Comparison of ENCODE assay signal across 1 cellular context in the genomic region with DNA sequence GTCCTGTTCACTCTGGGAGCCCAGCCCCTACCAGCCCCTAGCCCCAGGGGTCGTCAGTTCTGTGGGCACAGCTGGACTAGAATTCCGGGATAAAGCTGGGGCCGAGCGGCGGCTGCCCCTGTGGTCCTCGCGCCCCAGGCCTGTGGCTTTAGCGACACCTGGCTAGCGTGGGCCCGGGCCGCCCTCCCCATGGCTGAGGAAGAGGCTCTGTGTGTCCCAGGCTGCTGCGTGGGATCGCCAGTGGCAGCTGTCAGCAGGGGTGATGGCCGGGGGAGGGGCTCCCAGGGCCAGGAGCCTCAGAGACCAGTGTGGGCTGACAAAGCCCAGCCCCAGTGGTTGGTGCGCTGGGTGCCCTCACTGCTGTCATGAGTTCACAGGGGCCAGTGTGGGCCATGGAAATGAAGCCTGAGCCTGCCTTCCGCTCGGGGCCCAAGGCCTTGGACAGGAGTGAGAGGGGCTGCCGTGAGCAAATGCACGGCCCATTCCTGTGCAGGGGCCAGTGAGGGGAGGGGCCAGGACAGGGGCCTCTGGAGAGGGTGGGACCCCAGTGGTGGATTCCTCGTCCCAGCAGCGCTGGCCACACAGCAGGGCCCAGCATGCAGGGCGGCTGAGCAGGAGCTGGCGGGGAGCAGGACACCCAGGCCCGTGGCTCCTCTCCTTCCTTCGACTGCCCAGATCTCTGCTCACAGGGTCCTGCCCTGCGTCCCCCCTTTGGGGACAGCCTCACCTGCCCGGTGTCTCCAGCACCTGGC.
A peak's percentile ranks its signal among the peaks of the same experiment; 100 is the strongest.
TF ChIP-seq lines count a peak whose summit lies in the region.

No MANE protein-coding gene starts in this region.

TF ChIP-seq in HEK293, 187 proteins besides CTCF, POLR2A, EP300 and RAD21 (continued from another document):
- TF ChIP-seq, protein P1, sequence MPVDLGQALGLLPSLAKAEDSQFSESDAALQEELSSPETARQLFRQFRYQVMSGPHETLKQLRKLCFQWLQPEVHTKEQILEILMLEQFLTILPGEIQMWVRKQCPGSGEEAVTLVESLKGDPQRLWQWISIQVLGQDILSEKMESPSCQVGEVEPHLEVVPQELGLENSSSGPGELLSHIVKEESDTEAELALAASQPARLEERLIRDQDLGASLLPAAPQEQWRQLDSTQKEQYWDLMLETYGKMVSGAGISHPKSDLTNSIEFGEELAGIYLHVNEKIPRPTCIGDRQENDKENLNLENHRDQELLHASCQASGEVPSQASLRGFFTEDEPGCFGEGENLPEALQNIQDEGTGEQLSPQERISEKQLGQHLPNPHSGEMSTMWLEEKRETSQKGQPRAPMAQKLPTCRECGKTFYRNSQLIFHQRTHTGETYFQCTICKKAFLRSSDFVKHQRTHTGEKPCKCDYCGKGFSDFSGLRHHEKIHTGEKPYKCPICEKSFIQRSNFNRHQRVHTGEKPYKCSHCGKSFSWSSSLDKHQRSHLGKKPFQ (tag by site-specific recombination; IDR thresholded peaks at IDR 0.05): no peak
- TF ChIP-seq GFI1B (tag by site-specific recombination; IDR thresholded peaks at IDR 0.05) (no peak), ZNF585B (tag by site-specific recombination; IDR thresholded peaks at IDR 0.05) (no peak), ZNF157 (tag by site-specific recombination; IDR thresholded peaks at IDR 0.05) (no peak), WT1 (tag by site-specific recombination; IDR thresholded peaks at IDR 0.05) (no peak), ZIC2 (tag by site-specific recombination; IDR thresholded peaks at IDR 0.05) (peak; percentile 35; the same call in 1 of the 2 replicates), ZFHX2 (tag by site-specific recombination; conservative IDR thresholded peaks at IDR 0.05) (peak; percentile 68), ZBTB48 (tag by site-specific recombination; IDR thresholded peaks at IDR 0.05) (0 out of 2 replicates have a peak, but pooled peaks have one; percentile 5), REPIN1 (tag by site-specific recombination; IDR thresholded peaks at IDR 0.05; ENCODE audit: low read depth) (no peak)
- TF ChIP-seq, protein P2, sequence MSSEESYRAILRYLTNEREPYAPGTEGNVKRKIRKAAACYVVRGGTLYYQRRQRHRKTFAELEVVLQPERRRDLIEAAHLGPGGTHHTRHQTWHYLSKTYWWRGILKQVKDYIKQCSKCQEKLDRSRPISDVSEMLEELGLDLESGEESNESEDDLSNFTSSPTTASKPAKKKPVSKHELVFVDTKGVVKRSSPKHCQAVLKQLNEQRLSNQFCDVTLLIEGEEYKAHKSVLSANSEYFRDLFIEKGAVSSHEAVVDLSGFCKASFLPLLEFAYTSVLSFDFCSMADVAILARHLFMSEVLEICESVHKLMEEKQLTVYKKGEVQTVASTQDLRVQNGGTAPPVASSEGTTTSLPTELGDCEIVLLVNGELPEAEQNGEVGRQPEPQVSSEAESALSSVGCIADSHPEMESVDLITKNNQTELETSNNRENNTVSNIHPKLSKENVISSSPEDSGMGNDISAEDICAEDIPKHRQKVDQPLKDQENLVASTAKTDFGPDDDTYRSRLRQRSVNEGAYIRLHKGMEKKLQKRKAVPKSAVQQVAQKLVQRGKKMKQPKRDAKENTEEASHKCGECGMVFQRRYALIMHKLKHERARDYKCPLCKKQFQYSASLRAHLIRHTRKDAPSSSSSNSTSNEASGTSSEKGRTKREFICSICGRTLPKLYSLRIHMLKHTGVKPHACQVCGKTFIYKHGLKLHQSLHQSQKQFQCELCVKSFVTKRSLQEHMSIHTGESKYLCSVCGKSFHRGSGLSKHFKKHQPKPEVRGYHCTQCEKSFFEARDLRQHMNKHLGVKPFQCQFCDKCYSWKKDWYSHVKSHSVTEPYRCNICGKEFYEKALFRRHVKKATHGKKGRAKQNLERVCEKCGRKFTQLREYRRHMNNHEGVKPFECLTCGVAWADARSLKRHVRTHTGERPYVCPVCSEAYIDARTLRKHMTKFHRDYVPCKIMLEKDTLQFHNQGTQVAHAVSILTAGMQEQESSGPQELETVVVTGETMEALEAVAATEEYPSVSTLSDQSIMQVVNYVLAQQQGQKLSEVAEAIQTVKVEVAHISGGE (tag by site-specific recombination; conservative IDR thresholded peaks at IDR 0.05; ENCODE audit: low read depth): no peak
